12 cellular contexts compared by ENCODE assay signal in the genomic region with DNA sequence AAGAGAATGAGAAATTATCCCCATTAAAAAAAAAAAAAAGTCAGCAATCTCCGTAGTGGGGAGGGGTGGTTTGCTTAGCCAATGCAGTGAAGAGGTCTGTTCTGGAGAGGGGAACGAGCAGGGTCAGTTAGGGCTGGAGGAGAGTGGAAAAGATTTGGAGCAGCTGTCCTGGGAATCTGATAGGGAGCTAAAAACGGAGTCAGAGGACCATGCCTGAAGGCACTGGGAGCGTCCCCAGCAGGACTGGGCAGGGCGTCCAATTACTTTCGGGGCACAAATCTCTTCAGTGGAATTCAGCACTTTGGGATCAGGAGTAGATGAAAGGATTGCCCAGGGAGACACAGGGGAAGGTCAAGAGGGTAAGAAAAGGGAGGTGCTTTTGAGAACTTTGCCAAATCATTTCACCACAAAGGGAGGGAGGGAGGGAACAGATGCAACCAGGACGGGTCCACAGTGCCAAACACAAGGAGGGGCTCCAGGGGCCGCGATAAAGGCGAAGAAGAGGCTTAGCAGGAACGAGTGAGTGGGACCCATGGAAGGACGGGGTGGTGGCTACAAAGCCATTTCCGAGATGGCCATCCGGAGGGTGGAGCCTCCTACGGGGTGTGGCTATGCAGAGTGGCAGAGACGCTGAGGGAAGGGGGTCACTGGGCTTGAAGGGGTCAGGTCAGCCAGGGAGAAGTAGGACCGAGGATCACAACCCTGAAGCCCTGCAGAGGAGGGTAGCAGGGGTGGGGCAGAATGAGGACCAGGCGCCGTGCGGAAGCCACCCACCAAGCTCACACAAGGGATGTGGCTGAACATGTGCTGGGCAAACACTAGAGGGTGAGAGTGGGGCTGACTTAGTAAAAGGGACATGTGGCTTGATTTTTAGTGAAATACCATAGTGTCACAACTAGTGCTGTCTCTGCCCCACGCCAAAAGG.
DNase-seq lines count a peak whose midpoint lies in the region; ATAC-seq and TF ChIP-seq lines count a peak whose summit lies in the region.
"Had no signal": no experiment of that assay in that cellular context is flagged by ENCODE, and none has a peak within 500 bp of the region (broad histone marks: within the 10 kb centered on the region; RNA-seq: fewer than 3 reads in every experiment).

No MANE protein-coding gene starts in this region.

- H3K9me3 ChIP-seq in OCI-LY1 (ENCODE audit: low read length) (no peaks in the 10 kb centered on the region), fibroblast of lung (ENCODE audit: control insufficient read depth, insufficient read depth, low read depth, low read length) (no peaks in the 10 kb centered on the region), ovary (no peaks in the 10 kb centered on the region)

- no peaks in the 10 kb centered on the region for H3K9me2 ChIP-seq in OCI-LY1 (ENCODE audit: low read depth, low read length)

- peak overlapping the region; percentile 65 for H3K4me2 ChIP-seq in OCI-LY1 (ENCODE audit: low read length)
- H3K4me2 ChIP-seq in fibroblast of lung (ENCODE audit: extremely low read depth, insufficient read depth, low read length), result peak overlapping the region; percentile 20

- no peak overlapping the region for H3K27ac ChIP-seq in OCI-LY1 (ENCODE audit: low read depth, low read length, poor library complexity, severe bottlenecking)
- no peak overlapping the region for H3K27ac ChIP-seq in fibroblast of lung (ENCODE audit: insufficient read depth, low read length)
- H3K27ac ChIP-seq in ovary, result peak overlapping the region; percentile 26 to 38

- no peak for TF ChIP-seq EP300 in ovary (IDR thresholded peaks at IDR 0.05)

- H3K36me3 ChIP-seq in OCI-LY1 (ENCODE audit: insufficient read depth, low read length) (no peaks in the 10 kb centered on the region), fibroblast of lung (ENCODE audit: control insufficient read depth, insufficient read depth, low read length) (no peaks in the 10 kb centered on the region), ovary (no peaks in the 10 kb centered on the region)

- no peak for ATAC-seq in HG03025 (IDR thresholded peaks at IDR 0.05; ENCODE audit: low FRiP score, unreplicated experiment)
- no peak for ATAC-seq in HG03378 (IDR thresholded peaks at IDR 0.05; ENCODE audit: unreplicated experiment)
- ATAC-seq: activated T-helper 17 cell treated with anti-CD3 and anti-CD28 coated beads, Interleukin-2, amount 50 U/mL, for 72 hours had no signal

- H3K9ac ChIP-seq in OCI-LY1 (ENCODE audit: low read length) (peak overlapping the region; percentile 26; the same call in 1 of the 2 replicates), fibroblast of lung (ENCODE audit: insufficient read depth, low read length) (no peak overlapping the region)

- H3K4me3 ChIP-seq in OCI-LY1 (ENCODE audit: low read depth, low read length, poor library complexity, severe bottlenecking) (peak overlapping the region; percentile 51), fibroblast of lung (replicated peaks in 1 of 4; ENCODE audit: control extremely low read depth in 1 of 4, insufficient read depth in 1 of 4, low read depth in 3 of 4, low read length in 4 of 4) (peak overlapping the region in 1 of 4 experiments; percentile 37), ovary (no peak overlapping the region)

- H3K27me3 ChIP-seq in OCI-LY1 (ENCODE audit: insufficient read depth, low read length) (no peaks in the 10 kb centered on the region; the same call in 1 of the 2 replicates), fibroblast of lung (ENCODE audit: control insufficient read depth, insufficient read depth, low read length) (no peaks in the 10 kb centered on the region), ovary (no peaks in the 10 kb centered on the region)

- peak; percentile 57; the same call in 1 of the 2 replicates for TF ChIP-seq CTCF in OCI-LY1 (IDR thresholded peaks at IDR 0.05; ENCODE audit: low read length)
- TF ChIP-seq CTCF in fibroblast of lung (conservative IDR thresholded peaks at IDR 0.05 in 1 of 2, IDR thresholded peaks at IDR 0.05 in 1 of 2; ENCODE audit: low read depth in 1 of 2, low read length in 2 of 2), result peak in 1 of 2 donors; percentile 2
- no peak for TF ChIP-seq CTCF in ovary (IDR thresholded peaks at IDR 0.05)

- peak overlapping the region; percentile 38 for H2AFZ ChIP-seq in OCI-LY1 (ENCODE audit: low read length)
- H2AFZ ChIP-seq in fibroblast of lung (ENCODE audit: low read length), result peak overlapping the region; percentile 33

- peaks cover 35% of the 10 kb centered on the region for H3K4me1 ChIP-seq in OCI-LY1 (ENCODE audit: insufficient read depth, low read length, severe bottlenecking)
- H3K4me1 ChIP-seq in fibroblast of lung (ENCODE audit: control insufficient read depth, extremely low read depth, insufficient read depth, low read length), result no peaks in the 10 kb centered on the region
- peaks cover 8% of the 10 kb centered on the region for H3K4me1 ChIP-seq in ovary (ENCODE audit: insufficient read depth)

- no peak for TF ChIP-seq POLR2A in ovary (IDR thresholded peaks at IDR 0.05)

- H3F3A ChIP-seq in OCI-LY1 (ENCODE audit: insufficient read depth, low read length), result no peaks in the 10 kb centered on the region

- DNase-seq in CMK (ENCODE audit: low read depth), result peak; percentile 76
- peak in 1 of 2 donors; percentile 40 for DNase-seq in fibroblast of lung (ENCODE audit: low read depth in 2 of 2)
- DNase-seq in ovary, result peak; percentile 36 to 71 (median 44)
- no peak for DNase-seq in NCI-H2227 treated with DMSO at 0.1 percent for 48 hours (lab: John Stamatoyannopoulos, UW)
- DNase-seq in midbrain (lab: John Stamatoyannopoulos, UW), result no peak
- DNase-seq: DMS79; NCI-H146; stimulated activated CD4-positive, alpha-beta T cell treated with anti-CD3 and anti-CD28 coated beads, Interleukin-2, amount 100 ng/mL, for 48 hours had no signal

- intact Hi-C loops in ovary (cut with DNase I), result no loop called here

- H3K79me2 ChIP-seq in OCI-LY1 (ENCODE audit: insufficient read depth, low read length) (no peaks in the 10 kb centered on the region), fibroblast of lung (ENCODE audit: control insufficient read depth, insufficient read depth, low read length) (no peaks in the 10 kb centered on the region)

- H4K20me1 ChIP-seq in OCI-LY1 (ENCODE audit: insufficient read depth, low read length) (no peaks in the 10 kb centered on the region), fibroblast of lung (ENCODE audit: control insufficient read depth, extremely low read depth, insufficient read depth, low read length) (no peaks in the 10 kb centered on the region)

- 29 to 32% (median 29%) methylated on average over 21 of the region's 21 CpGs for WGBS in ovary, 3 donors

Comparison
In these comparisons a context has a peak if more than half of its experiments do, and no peak if none do; other contexts are left out.
1. DNase-seq: peak in CMK (single experiment) and ovary (5 of 5); none in NCI-H2227 treated with DMSO at 0.1 percent for 48 hours (single experiment) and midbrain (single experiment).
2. H3K27ac ChIP-seq: peak in ovary (2 of 2); none in OCI-LY1 (single experiment) and fibroblast of lung (single experiment).